In genomic region chr3:186969607-186970006, GRCh38 we compare ENCODE assay signal across 15 cellular contexts. TPM values are rescaled to one million over a fixed set of nuclear protein-coding genes. Genes with fewer than 3 reads are reported as not detected.
DNase-seq lines count a peak whose midpoint lies in the region; TF ChIP-seq lines count a peak whose summit lies in the region.
"Had no signal": no experiment of that assay in that cellular context is flagged by ENCODE, and none has a peak within 500 bp of the region (broad histone marks: within the 10 kb centered on the region; RNA-seq: fewer than 3 reads in every experiment).

No MANE protein-coding gene starts in this region.

- POLR2A ChIA-PET in CD8-positive, alpha-beta memory T cell (lab: Charles Lee) = interaction anchor here (0.6 to 1.0 kb wide), 2 partner anchors 11 to 170 kb away, joined by 3 read pairs; partner anchors contain the start of gene RPL39L

- no peaks in the 10 kb centered on the region for H3K27me3 Mint-ChIP-seq in CD8-positive, alpha-beta memory T cell
- H3K27me3 Mint-ChIP-seq in endothelial cell (ENCODE audit: unreplicated experiment) (no peaks in the 10 kb centered on the region), osteocyte (ENCODE audit: unreplicated experiment) (no peaks in the 10 kb centered on the region)

- H3K9me3 ChIP-seq in BLaER1 treated with 17β-estradiol and CSF1 and Interleukin-3, amounts not matched to agents 10 nM and 100 nM (replicated peaks in 1 of 11) = peaks cover 0 to 21% (median 0%) of the 10 kb centered on the region in 11 experiments; a peak in 7 of 22 replicates
- no peaks in the 10 kb centered on the region for H3K9me3 ChIP-seq in CD8-positive, alpha-beta memory T cell (ENCODE audit: low read length)
- H3K9me3 ChIP-seq: body of pancreas had no signal

- DNase-seq in CD8-positive, alpha-beta memory T cell = no peak
- DNase-seq in endothelial cell (ENCODE audit: low spot score) (no peak), osteocyte (ENCODE audit: extremely low spot score, unreplicated experiment) (no peak), OCI-M1 (lab: John Stamatoyannopoulos, UW) (no peak), NOMO-1 treated with dmso at 0.1 percent for 144 hours (lab: John Stamatoyannopoulos, UW; ENCODE audit: unreplicated experiment) (no peak), SHP77 treated with DMSO at 0.1 percent for 48 hours (lab: John Stamatoyannopoulos, UW) (no peak)
- DNase-seq: body of pancreas, NCI-H1105, retina, RPMI8226, T-helper 9 cell had no signal

- peaks cover 0 to 88% (median 28%) of the 10 kb centered on the region in 3 donors for H3K36me3 Mint-ChIP-seq in CD8-positive, alpha-beta memory T cell
- H3K36me3 Mint-ChIP-seq in endothelial cell (ENCODE audit: low read depth, unreplicated experiment) (peaks cover 42% of the 10 kb centered on the region), osteocyte (ENCODE audit: unreplicated experiment) (peaks cover 39% of the 10 kb centered on the region)

- no peak overlapping the region for H3K4me3 ChIP-seq in BLaER1 treated with 17β-estradiol and CSF1 and Interleukin-3, amounts not matched to agents 10 nM and 100 nM
- no peak overlapping the region for H3K4me3 ChIP-seq in CD8-positive, alpha-beta memory T cell (ENCODE audit: low read length)
- H3K4me3 ChIP-seq: body of pancreas had no signal

- H3K36me3 ChIP-seq in BLaER1 treated with 17β-estradiol and CSF1 and Interleukin-3, amounts not matched to agents 10 nM and 100 nM = peaks cover 47 to 100% (median 92%) of the 10 kb centered on the region in 11 experiments
- H3K36me3 ChIP-seq in CD8-positive, alpha-beta memory T cell (ENCODE audit: insufficient read depth, low read length) = peaks cover 22% of the 10 kb centered on the region

- no peaks in the 10 kb centered on the region for H3K27me3 ChIP-seq in BLaER1 treated with 17β-estradiol and CSF1 and Interleukin-3, amounts not matched to agents 10 nM and 100 nM
- H3K27me3 ChIP-seq in CD8-positive, alpha-beta memory T cell (ENCODE audit: insufficient read depth, low read length, poor library complexity, severe bottlenecking) = no peaks in the 10 kb centered on the region
- H3K27me3 ChIP-seq: body of pancreas had no signal

- no peak overlapping the region for H3K9ac ChIP-seq in BLaER1 treated with 17β-estradiol and CSF1 and Interleukin-3, amounts not matched to agents 10 nM and 100 nM
- H3K9ac ChIP-seq: KMS-11 had no signal

- H3K27ac Mint-ChIP-seq in CD8-positive, alpha-beta memory T cell = peak overlapping the region in 5 of 8 donors; percentile 30 to 76 (median 68)
- peak overlapping the region; percentile 49 for H3K27ac Mint-ChIP-seq in endothelial cell (ENCODE audit: unreplicated experiment)
- H3K27ac Mint-ChIP-seq in osteocyte (ENCODE audit: unreplicated experiment) = peak overlapping the region; percentile 13
- H3K27ac Mint-ChIP-seq: CD14-positive monocyte had no signal

- TF ChIP-seq CTCF in endothelial cell (IDR thresholded peaks at IDR 0.05; ENCODE audit: unreplicated experiment) (no peak), osteocyte (IDR thresholded peaks at IDR 0.05) (no peak)

- peaks cover 46 to 99% (median 73%) of the 10 kb centered on the region in 10 experiments for H3K4me1 ChIP-seq in BLaER1 treated with 17β-estradiol and CSF1 and Interleukin-3, amounts not matched to agents 10 nM and 100 nM
- peaks cover 7% of the 10 kb centered on the region for H3K4me1 ChIP-seq in CD8-positive, alpha-beta memory T cell (ENCODE audit: insufficient read depth, low read length)

- no peaks in the 10 kb centered on the region for H3K9me3 Mint-ChIP-seq in CD8-positive, alpha-beta memory T cell
- H3K9me3 Mint-ChIP-seq in endothelial cell (ENCODE audit: unreplicated experiment) (no peaks in the 10 kb centered on the region), osteocyte (ENCODE audit: unreplicated experiment) (peaks cover 8% of the 10 kb centered on the region)
- H3K9me3 Mint-ChIP-seq: nephron had no signal

- no peak overlapping the region for H3K4me3 Mint-ChIP-seq in CD8-positive, alpha-beta memory T cell
- peak overlapping the region; percentile 12 for H3K4me3 Mint-ChIP-seq in endothelial cell (ENCODE audit: unreplicated experiment)
- H3K4me3 Mint-ChIP-seq in osteocyte (ENCODE audit: unreplicated experiment) = no peak overlapping the region
- H3K4me3 Mint-ChIP-seq: CD14-positive monocyte, nephron had no signal

- CTCF ChIA-PET in CD8-positive, alpha-beta memory T cell (lab: Charles Lee) = interaction anchor here (1.0 to 4.1 kb wide), 2 partner anchors 48 to 120 kb away, joined by 3 to 15 read pairs; no protein-coding TSS in a partner anchor

- H3K4me2 ChIP-seq in BLaER1 treated with 17β-estradiol and CSF1 and Interleukin-3, amounts not matched to agents 10 nM and 100 nM = peak overlapping the region in 10 of 11 experiments; percentile 0 to 54 (median 15); a peak in 13 of 22 replicates
- H3K4me2 ChIP-seq: KMS-11 had no signal

- peaks cover 37 to 67% (median 51%) of the 10 kb centered on the region in 3 donors for H3K4me1 Mint-ChIP-seq in CD8-positive, alpha-beta memory T cell
- H3K4me1 Mint-ChIP-seq in endothelial cell (ENCODE audit: unreplicated experiment) = peaks cover 45% of the 10 kb centered on the region
- H3K4me1 Mint-ChIP-seq in osteocyte (ENCODE audit: unreplicated experiment) = peaks cover 73% of the 10 kb centered on the region

- no peak overlapping the region for H3K27ac ChIP-seq in BLaER1 treated with 17β-estradiol and CSF1 and Interleukin-3, amounts not matched to agents 10 nM and 100 nM
- H3K27ac ChIP-seq in CD8-positive, alpha-beta memory T cell (ENCODE audit: low read depth, low read length) = no peak overlapping the region
- H3K27ac ChIP-seq: body of pancreas, KMS-11 had no signal

- H4K20me1 ChIP-seq in BLaER1 treated with 17β-estradiol and CSF1 and Interleukin-3, amounts not matched to agents 10 nM and 100 nM = peaks cover 0 to 84% (median 9%) of the 10 kb centered on the region in 11 experiments; a peak in 13 of 22 replicates

RNA-seq across cellular contexts. Expression of gene ST6GAL1, which starts 39.3 kb away (rescaled TPM):
- total RNA-seq in CD8-positive, alpha-beta memory T cell = 100 to 1,000 TPM in 1 of 2 experiments, 10 to 100 TPM in 1; 96.8 to 108 TPM
- 139 TPM for polyA plus RNA-seq in CD8-positive, alpha-beta memory T cell
- 82.4 TPM for total RNA-seq in endothelial cell (ENCODE audit: unreplicated experiment)
- 63.1 and 68.2 TPM in 2 replicates for total RNA-seq in osteocyte

Comparison
In these comparisons a context has a peak if more than half of its experiments do, and no peak if none do; other contexts are left out.
1. H3K27ac Mint-ChIP-seq: peak in every context shown above with its lines; median percentile 68 in CD8-positive, alpha-beta memory T cell; 49 in endothelial cell; 13 in osteocyte.